Comparison of ENCODE assay signal across 1 cellular context in the genomic region with DNA sequence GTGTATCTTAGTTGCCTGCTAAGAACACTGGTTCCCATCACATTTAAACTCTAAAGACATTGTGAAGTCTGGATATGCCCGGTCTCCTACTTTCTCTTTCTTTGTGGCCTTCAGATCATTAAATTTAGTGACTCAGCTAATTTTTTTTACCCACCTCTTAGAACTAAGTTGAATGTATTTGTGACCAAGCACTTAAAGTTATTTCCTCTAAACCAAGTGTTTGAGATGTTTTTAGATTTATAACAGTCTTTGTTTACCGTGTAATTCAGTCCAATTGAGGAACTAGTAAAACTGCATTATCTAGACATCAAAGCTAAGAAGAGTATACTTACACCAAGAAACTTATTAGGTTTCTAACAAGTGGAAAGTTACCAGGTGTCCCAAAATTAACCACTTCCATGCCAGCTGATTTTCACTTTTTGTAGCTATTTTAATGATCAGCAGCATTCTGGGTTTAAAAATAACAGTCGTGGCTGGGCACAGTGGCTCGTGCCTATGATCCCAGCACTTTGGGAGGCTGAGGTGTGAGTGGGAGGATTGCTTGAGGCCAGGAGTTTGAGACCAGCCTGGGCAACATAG.
TF ChIP-seq lines count a peak whose summit lies in the region.

No MANE protein-coding gene starts in this region.

TF ChIP-seq in GM23338, 12 proteins besides CTCF, POLR2A, EP300 and RAD21 (continued from another document):
- TF ChIP-seq, protein P1, sequence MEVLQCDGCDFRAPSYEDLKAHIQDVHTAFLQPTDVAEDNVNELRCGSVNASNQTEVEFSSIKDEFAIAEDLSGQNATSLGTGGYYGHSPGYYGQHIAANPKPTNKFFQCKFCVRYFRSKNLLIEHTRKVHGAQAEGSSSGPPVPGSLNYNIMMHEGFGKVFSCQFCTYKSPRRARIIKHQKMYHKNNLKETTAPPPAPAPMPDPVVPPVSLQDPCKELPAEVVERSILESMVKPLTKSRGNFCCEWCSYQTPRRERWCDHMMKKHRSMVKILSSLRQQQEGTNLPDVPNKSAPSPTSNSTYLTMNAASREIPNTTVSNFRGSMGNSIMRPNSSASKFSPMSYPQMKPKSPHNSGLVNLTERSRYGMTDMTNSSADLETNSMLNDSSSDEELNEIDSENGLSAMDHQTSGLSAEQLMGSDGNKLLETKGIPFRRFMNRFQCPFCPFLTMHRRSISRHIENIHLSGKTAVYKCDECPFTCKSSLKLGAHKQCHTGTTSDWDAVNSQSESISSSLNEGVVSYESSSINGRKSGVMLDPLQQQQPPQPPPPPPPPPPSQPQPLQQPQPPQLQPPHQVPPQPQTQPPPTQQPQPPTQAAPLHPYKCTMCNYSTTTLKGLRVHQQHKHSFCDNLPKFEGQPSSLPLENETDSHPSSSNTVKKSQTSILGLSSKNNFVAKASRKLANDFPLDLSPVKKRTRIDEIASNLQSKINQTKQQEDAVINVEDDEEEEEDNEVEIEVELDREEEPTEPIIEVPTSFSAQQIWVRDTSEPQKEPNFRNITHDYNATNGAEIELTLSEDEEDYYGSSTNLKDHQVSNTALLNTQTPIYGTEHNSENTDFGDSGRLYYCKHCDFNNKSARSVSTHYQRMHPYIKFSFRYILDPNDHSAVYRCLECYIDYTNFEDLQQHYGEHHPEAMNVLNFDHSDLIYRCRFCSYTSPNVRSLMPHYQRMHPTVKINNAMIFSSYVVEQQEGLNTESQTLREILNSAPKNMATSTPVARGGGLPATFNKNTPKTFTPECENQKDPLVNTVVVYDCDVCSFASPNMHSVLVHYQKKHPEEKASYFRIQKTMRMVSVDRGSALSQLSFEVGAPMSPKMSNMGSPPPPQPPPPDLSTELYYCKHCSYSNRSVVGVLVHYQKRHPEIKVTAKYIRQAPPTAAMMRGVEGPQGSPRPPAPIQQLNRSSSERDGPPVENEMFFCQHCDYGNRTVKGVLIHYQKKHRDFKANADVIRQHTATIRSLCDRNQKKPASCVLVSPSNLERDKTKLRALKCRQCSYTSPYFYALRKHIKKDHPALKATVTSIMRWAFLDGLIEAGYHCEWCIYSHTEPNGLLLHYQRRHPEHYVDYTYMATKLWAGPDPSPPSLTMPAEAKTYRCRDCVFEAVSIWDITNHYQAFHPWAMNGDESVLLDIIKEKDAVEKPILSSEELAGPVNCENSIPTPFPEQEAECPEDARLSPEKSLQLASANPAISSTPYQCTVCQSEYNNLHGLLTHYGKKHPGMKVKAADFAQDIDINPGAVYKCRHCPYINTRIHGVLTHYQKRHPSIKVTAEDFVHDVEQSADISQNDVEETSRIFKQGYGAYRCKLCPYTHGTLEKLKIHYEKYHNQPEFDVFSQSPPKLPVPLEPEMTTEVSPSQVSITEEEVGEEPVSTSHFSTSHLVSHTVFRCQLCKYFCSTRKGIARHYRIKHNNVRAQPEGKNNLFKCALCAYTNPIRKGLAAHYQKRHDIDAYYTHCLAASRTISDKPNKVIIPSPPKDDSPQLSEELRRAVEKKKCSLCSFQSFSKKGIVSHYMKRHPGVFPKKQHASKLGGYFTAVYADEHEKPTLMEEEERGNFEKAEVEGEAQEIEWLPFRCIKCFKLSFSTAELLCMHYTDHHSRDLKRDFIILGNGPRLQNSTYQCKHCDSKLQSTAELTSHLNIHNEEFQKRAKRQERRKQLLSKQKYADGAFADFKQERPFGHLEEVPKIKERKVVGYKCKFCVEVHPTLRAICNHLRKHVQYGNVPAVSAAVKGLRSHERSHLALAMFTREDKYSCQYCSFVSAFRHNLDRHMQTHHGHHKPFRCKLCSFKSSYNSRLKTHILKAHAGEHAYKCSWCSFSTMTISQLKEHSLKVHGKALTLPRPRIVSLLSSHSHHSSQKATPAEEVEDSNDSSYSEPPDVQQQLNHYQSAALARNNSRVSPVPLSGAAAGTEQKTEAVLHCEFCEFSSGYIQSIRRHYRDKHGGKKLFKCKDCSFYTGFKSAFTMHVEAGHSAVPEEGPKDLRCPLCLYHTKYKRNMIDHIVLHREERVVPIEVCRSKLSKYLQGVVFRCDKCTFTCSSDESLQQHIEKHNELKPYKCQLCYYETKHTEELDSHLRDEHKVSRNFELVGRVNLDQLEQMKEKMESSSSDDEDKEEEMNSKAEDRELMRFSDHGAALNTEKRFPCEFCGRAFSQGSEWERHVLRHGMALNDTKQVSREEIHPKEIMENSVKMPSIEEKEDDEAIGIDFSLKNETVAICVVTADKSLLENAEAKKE (CRISPR knock-in tag; IDR thresholded peaks at IDR 0.05) = no peak
- TF ChIP-seq EZH2phosphoT487 (IDR thresholded peaks at IDR 0.05; ENCODE audit: unreplicated experiment) (no peak), EZH2 (IDR thresholded peaks at IDR 0.05; ENCODE audit: low read depth, unreplicated experiment) (no peak), JUNB (IDR thresholded peaks at IDR 0.05; ENCODE audit: unreplicated experiment) (no peak), ZNF114 (CRISPR knock-in tag; IDR thresholded peaks at IDR 0.05) (no peak), CREB1 (CRISPR knock-in tag; IDR thresholded peaks at IDR 0.05; ENCODE audit: low read depth) (no peak)
- TF ChIP-seq, protein P2, sequence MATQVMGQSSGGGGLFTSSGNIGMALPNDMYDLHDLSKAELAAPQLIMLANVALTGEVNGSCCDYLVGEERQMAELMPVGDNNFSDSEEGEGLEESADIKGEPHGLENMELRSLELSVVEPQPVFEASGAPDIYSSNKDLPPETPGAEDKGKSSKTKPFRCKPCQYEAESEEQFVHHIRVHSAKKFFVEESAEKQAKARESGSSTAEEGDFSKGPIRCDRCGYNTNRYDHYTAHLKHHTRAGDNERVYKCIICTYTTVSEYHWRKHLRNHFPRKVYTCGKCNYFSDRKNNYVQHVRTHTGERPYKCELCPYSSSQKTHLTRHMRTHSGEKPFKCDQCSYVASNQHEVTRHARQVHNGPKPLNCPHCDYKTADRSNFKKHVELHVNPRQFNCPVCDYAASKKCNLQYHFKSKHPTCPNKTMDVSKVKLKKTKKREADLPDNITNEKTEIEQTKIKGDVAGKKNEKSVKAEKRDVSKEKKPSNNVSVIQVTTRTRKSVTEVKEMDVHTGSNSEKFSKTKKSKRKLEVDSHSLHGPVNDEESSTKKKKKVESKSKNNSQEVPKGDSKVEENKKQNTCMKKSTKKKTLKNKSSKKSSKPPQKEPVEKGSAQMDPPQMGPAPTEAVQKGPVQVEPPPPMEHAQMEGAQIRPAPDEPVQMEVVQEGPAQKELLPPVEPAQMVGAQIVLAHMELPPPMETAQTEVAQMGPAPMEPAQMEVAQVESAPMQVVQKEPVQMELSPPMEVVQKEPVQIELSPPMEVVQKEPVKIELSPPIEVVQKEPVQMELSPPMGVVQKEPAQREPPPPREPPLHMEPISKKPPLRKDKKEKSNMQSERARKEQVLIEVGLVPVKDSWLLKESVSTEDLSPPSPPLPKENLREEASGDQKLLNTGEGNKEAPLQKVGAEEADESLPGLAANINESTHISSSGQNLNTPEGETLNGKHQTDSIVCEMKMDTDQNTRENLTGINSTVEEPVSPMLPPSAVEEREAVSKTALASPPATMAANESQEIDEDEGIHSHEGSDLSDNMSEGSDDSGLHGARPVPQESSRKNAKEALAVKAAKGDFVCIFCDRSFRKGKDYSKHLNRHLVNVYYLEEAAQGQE (IDR thresholded peaks at IDR 0.05; ENCODE audit: unreplicated experiment) = no peak
